11 cellular contexts compared by ENCODE assay signal in the genomic region with DNA sequence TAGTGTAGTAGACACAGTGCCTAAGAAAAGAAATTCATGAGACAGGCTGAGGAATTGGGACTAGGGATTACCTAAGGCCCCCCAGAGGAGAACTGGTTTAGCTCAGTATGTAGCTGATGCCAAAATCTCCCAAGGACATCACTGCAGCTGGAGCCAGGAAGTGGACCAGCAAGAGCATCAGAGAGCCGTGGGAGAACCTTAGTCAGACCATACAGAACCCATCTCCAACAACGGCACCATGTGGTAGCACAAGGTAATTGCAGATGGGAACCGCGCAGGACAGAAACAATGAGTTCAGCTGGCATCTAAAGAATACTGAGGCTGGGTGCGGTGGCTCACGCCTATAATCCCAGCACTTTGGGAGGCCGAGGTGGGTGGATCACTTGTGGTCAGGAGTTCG.
DNase-seq lines count a peak whose midpoint lies in the region; ATAC-seq and TF ChIP-seq lines count a peak whose summit lies in the region.
"Had no signal": no experiment of that assay in that cellular context is flagged by ENCODE, and none has a peak within 500 bp of the region (broad histone marks: within the 10 kb centered on the region; RNA-seq: fewer than 3 reads in every experiment).

No MANE protein-coding gene starts in this region.

- no peaks in the 10 kb centered on the region for H3K4me1 ChIP-seq in OCI-LY3 (ENCODE audit: low read length)

- H3K36me3 ChIP-seq in OCI-LY3 (replicated peaks; ENCODE audit: low read depth, low read length): no peaks in the 10 kb centered on the region

- no peak overlapping the region for H3K4me2 ChIP-seq in OCI-LY3 (ENCODE audit: low read length)

- H3K79me2 ChIP-seq in OCI-LY3 (ENCODE audit: low read length): no peaks in the 10 kb centered on the region

- no peaks in the 10 kb centered on the region; the same call in 1 of the 2 replicates for H3K27me3 ChIP-seq in OCI-LY3 (ENCODE audit: low read depth, low read length)

- TF ChIP-seq CTCF in GM12865 (IDR thresholded peaks at IDR 0.05; ENCODE audit: insufficient read depth, low read depth, low read length, missing control alignments) (peak; percentile 15), OCI-LY3 (IDR thresholded peaks at IDR 0.05; ENCODE audit: low read depth, low read length) (peak; percentile 39), fibroblast of villous mesenchyme (IDR thresholded peaks at IDR 0.05; ENCODE audit: insufficient read depth, low read depth, low read length) (peak; percentile 43)

- no peak overlapping the region for H2AFZ ChIP-seq in OCI-LY3 (ENCODE audit: low read depth, low read length)

- no peak for ATAC-seq in GM18511 (IDR thresholded peaks at IDR 0.05; ENCODE audit: unreplicated experiment)
- ATAC-seq in HG03342 (IDR thresholded peaks at IDR 0.05; ENCODE audit: unreplicated experiment): no peak

- no peak overlapping the region for H3K9ac ChIP-seq in OCI-LY3 (ENCODE audit: low read length)

- DNase-seq in A172 (ENCODE audit: low spot score): peak; percentile 11
- peak; percentile 16 for DNase-seq in GM12865 (ENCODE audit: low read depth)
- DNase-seq in fibroblast of villous mesenchyme (ENCODE audit: low read depth): peak; percentile 38
- no peak for DNase-seq in 8988T
- no peak for DNase-seq in NCI-H345 (lab: John Stamatoyannopoulos, UW)
- DNase-seq: activated gamma-delta T cell, DMS79 had no signal

- no peaks in the 10 kb centered on the region for H4K20me1 ChIP-seq in OCI-LY3 (ENCODE audit: insufficient read depth, low read length)

- no peak overlapping the region for H3K27ac ChIP-seq in OCI-LY3 (ENCODE audit: low read length)
- H3K27ac ChIP-seq: SK-N-MC had no signal

- no peak overlapping the region for H3K4me3 ChIP-seq in GM12865 (ENCODE audit: low read depth, low read length)
- no peak overlapping the region for H3K4me3 ChIP-seq in OCI-LY3 (ENCODE audit: low read length)
- H3K4me3 ChIP-seq in fibroblast of villous mesenchyme (ENCODE audit: low read depth, low read length): no peak overlapping the region
- H3K4me3 ChIP-seq: SK-N-MC had no signal

- no peaks in the 10 kb centered on the region for H3K9me3 ChIP-seq in OCI-LY3 (ENCODE audit: insufficient read depth, low read length)

Comparison
In these comparisons a context has a peak if more than half of its experiments do, and no peak if none do; other contexts are left out.
1. DNase-seq: peak in A172 (single experiment), GM12865 (single experiment) and fibroblast of villous mesenchyme (single experiment); none in 8988T (single experiment) and NCI-H345 (single experiment).
2. Peak in every context shown above with its lines, with median percentiles within 50 percentile points of each other: CTCF ChIP-seq.